ENCODE assay signal across 8 cellular contexts in the genomic region with DNA sequence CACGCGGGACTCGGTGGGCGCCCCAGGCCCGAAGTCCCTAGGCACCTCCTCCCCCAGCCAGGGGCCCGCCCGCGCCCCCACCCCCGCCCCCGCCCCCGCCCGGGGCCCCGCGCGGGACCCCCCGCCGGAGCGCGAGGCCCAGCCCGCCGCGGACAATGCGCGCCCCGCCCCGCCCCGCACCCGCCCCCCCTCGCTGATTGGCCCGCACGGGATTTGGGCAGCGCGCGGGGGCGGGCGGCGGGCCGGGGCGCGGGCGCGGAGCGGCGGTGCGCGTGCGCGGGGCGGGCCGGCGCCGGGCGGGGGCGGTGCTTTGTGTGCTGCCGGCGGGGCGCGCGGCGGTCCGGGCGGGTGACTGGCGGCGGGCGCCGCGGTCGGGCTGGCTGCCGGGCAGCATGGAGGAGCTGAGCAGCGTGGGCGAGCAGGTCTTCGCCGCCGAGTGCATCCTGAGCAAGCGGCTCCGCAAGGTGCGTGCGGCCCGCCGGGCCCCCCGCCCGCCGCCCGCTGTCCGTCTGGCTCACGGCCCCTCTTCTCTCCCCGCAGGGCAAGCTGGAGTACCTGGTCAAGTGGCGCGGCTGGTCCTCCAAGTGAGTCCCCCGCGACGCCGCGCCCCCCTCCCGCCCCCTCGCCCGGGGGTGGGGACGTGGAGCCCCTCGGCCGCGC. TPM values are rescaled to one million over a fixed set of nuclear protein-coding genes. Genes with fewer than 3 reads are reported as not detected.
DNase-seq lines count a peak whose midpoint lies in the region; ATAC-seq, FAIRE-seq and TF ChIP-seq lines count a peak whose summit lies in the region.

A gene (plus strand): TSS at position 305 of the 660 bp plus-strand sequence. CDS start 88 bp downstream, at position 393.

- H3K9ac ChIP-seq in endothelial cell of umbilical vein (replicated peaks; ENCODE audit: extremely low read depth, insufficient read depth, low read length): peak within 1 kb of the TSS; percentile 48

- H2AFZ ChIP-seq in endothelial cell of umbilical vein (ENCODE audit: low read depth, low read length): peak within 1 kb of the TSS; percentile 87

- peaks cover 20% of the 10 kb centered on the region for H3K4me1 ChIP-seq in endothelial cell of umbilical vein (ENCODE audit: control insufficient read depth, extremely low read depth, insufficient read depth, low read length)

- H3K9me1 ChIP-seq in endothelial cell of umbilical vein (replicated peaks; ENCODE audit: control insufficient read depth, extremely low read depth, insufficient read depth, low read length): no peaks in the 10 kb centered on the region

- H3K4me3 ChIP-seq in endothelial cell of umbilical vein (replicated peaks in 1 of 3; ENCODE audit: insufficient read depth in 1 of 3, low read depth in 1 of 3, low read length in 3 of 3): peak within 1 kb of the TSS; percentile 67 to 95 (median 69)

- CTCF ChIA-PET in endothelial cell of umbilical vein (lab: Charles Lee): interaction anchor here (0.9 to 2.1 kb wide), 13 partner anchors 9 to 230 kb away, joined by 3 to 14 read pairs (median 5); a partner anchor contains a TSS

- H3K27me3 ChIP-seq in endothelial cell of umbilical vein (ENCODE audit: control insufficient read depth in 2 of 2, insufficient read depth in 2 of 2, low read length in 2 of 2): peaks cover 9 to 10% of the 10 kb centered on the region in 2 experiments

- ATAC-seq in HG03139 (IDR thresholded peaks at IDR 0.05; ENCODE audit: unreplicated experiment): peak; percentile 60

- no TSS peak for BruUV-seq in endothelial cell of umbilical vein (replicated peaks; lab: Mats Ljungman, UMichigan)

- peak within 1 kb of the TSS; percentile 67 for H3K4me2 ChIP-seq in endothelial cell of umbilical vein (ENCODE audit: insufficient read depth, low read length)

- no peak within 1 kb of the TSS for H3K27ac ChIP-seq in endothelial cell of umbilical vein (ENCODE audit: insufficient read depth, low read depth, low read length)

- H4K20me1 ChIP-seq in endothelial cell of umbilical vein (replicated peaks; ENCODE audit: control insufficient read depth, extremely low read depth, insufficient read depth, low read length): no peaks in the 10 kb centered on the region

- no peak for FAIRE-seq in endothelial cell of umbilical vein (lab: Jason Lieb, UNC)

- H3K79me2 ChIP-seq in endothelial cell of umbilical vein (ENCODE audit: control insufficient read depth, insufficient read depth, low read length): no peaks in the 10 kb centered on the region

- no peak for TF ChIP-seq POLR2A in endothelial cell of umbilical vein (IDR thresholded peaks at IDR 0.05; ENCODE audit: low read depth, low read length)

- dilution Hi-C loops in endothelial cell of umbilical vein (cut with MboI; ENCODE audit: extremely low pct_ligation_motif_present, low sequenced_read_pairs): no loop called here

- POLR2A ChIA-PET in endothelial cell of umbilical vein (lab: Charles Lee): no interaction called here

- DNase-seq in NCI-H2107 (lab: John Stamatoyannopoulos, UW) (peak; percentile 53), NCI-H2107 treated with DMSO at 0.1 percent for 48 hours (lab: John Stamatoyannopoulos, UW; ENCODE audit: unreplicated experiment) (no peak), NOMO-1 (lab: John Stamatoyannopoulos, UW; ENCODE audit: unreplicated experiment in 2 of 2) (peak; percentile 54 to 84), endothelial cell of umbilical vein (ENCODE audit: low read depth, low spot score) (peak; percentile 58), middle frontal gyrus (ENCODE audit: extremely low spot score, low spot score) (peak; percentile 18)
- peak; percentile 28 for DNase-seq in activated CD8-positive, alpha-beta memory T cell treated with anti-CD3 and anti-CD28 coated beads, Interleukin-2, amount 50 U/mL, for 1 hour (ENCODE audit: extremely low read depth)
- peak; percentile 65 to 78 for DNase-seq in stimulated activated CD8-positive, alpha-beta memory T cell treated with anti-CD3 and anti-CD28 coated beads, Interleukin-2, amount 100 ng/mL, for 48 hours (ENCODE audit: low read depth in 2 of 2)

- no peak for TF ChIP-seq CTCF in endothelial cell of umbilical vein (IDR thresholded peaks at IDR 0.05; ENCODE audit: extremely low read depth in 1 of 2, insufficient read depth in 1 of 2, low read depth in 1 of 2, low read length in 2 of 2)

- no peaks in the 10 kb centered on the region for H3K36me3 ChIP-seq in endothelial cell of umbilical vein (ENCODE audit: control insufficient read depth in 2 of 2, extremely low read depth in 1 of 2, insufficient read depth in 2 of 2, low read length in 2 of 2)

- intact Hi-C loops in endothelial cell of umbilical vein (cut with micrococcal nuclease): loop anchor here (1.0 kb wide), 1 partner anchor 19 kb away; a partner anchor contains a TSS

- no peaks in the 10 kb centered on the region for H3K9me3 ChIP-seq in endothelial cell of umbilical vein (replicated peaks; ENCODE audit: control insufficient read depth, insufficient read depth, low read length)

TF ChIP-seq in endothelial cell of umbilical vein, 7 proteins besides CTCF, POLR2A, EP300 and RAD21:
- TF ChIP-seq JUN (IDR thresholded peaks at IDR 0.05; ENCODE audit: borderline replicate concordance, insufficient read depth, insufficient read length, low read depth) (no peak), GATA2 (IDR thresholded peaks at IDR 0.05; ENCODE audit: insufficient read depth, insufficient read length, low read depth, low read length) (no peak), EZH2 (IDR thresholded peaks at IDR 0.05; ENCODE audit: borderline replicate concordance, low read depth, low read length, severe bottlenecking) (no peak), POLR2AphosphoS5 (IDR thresholded peaks at IDR 0.05; ENCODE audit: insufficient read depth, low read depth, low read length) (peak; percentile 65), FOS (IDR thresholded peaks at IDR 0.05; ENCODE audit: borderline replicate concordance, insufficient read depth, low read length) (no peak), MYC (IDR thresholded peaks at IDR 0.05; ENCODE audit: low read depth, low read length) (no peak)
- TF ChIP-seq, protein P1, sequence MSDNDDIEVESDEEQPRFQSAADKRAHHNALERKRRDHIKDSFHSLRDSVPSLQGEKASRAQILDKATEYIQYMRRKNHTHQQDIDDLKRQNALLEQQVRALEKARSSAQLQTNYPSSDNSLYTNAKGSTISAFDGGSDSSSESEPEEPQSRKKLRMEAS (IDR thresholded peaks at IDR 0.05; ENCODE audit: insufficient read depth, insufficient read length): no peak

RNA-seq across cellular contexts. Expression of the gene that starts here (rescaled TPM):
- 19.8 and 20.0 TPM in 2 replicates for total RNA-seq in endothelial cell of umbilical vein
- 10.5 and 12.6 TPM in 2 replicates for polyA plus RNA-seq in endothelial cell of umbilical vein
- 8.4 and 9.0 TPM in 2 replicates for polyA plus RNA-seq in endothelial cell of umbilical vein (2011; cell fraction: cytosol; rRNA removed)
- 11.0 and 11.7 TPM in 2 replicates for polyA plus RNA-seq in endothelial cell of umbilical vein (2011; cell fraction: nucleus; rRNA removed)
- 9.3 and 9.8 TPM in 2 replicates for polyA plus RNA-seq in endothelial cell of umbilical vein (2012)
- polyA minus RNA-seq in endothelial cell of umbilical vein: 11.0 and 12.1 TPM in 2 replicates
- polyA minus RNA-seq in endothelial cell of umbilical vein (2011; cell fraction: cytosol; rRNA and poly(A)+ RNA removed): 23.6 TPM
- 3.8 and 6.0 TPM in 2 replicates for polyA minus RNA-seq in endothelial cell of umbilical vein (2011; cell fraction: nucleus; rRNA and poly(A)+ RNA removed)
